21 cellular contexts compared by ENCODE assay signal in genomic region chr7:126529833-126530232, GRCh38.
"Had no signal": no experiment of that assay in that cellular context is flagged by ENCODE, and none has a peak within 500 bp of the region (broad histone marks: within the 10 kb centered on the region; RNA-seq: fewer than 3 reads in every experiment).

No MANE protein-coding gene starts in this region.

- H3K9me3 ChIP-seq: colonic mucosa, esophagus squamous epithelium, neutrophil had no signal

- H3K36me3 ChIP-seq: colonic mucosa, esophagus squamous epithelium, neutrophil had no signal

- H3K27me3 ChIP-seq: colonic mucosa, esophagus squamous epithelium, neutrophil had no signal

- DNase-seq: activated CD4-positive, alpha-beta memory T cell treated with anti-CD3 and anti-CD28 coated beads, Interleukin-2, amount 10 ng/mL, durations not matched to agents 7 days and 5 days; activated CD4-positive, alpha-beta T cell treated with anti-CD3 and anti-CD28 coated beads for 4 hours; activated naive CD4-positive, alpha-beta T cell treated with anti-CD3 and anti-CD28 coated beads, Interleukin-2, amount 10 ng/mL, durations not matched to agents 7 days and 5 days; activated T-cell treated with anti-CD3 and anti-CD28 coated beads, Interleukin-2, amount 50 U/mL, for 24 hours; caudate nucleus; colonic mucosa; esophagus squamous epithelium; foreskin fibroblast; head of caudate nucleus; left colon; midbrain; naive thymus-derived CD4-positive, alpha-beta T cell; posterior cingulate gyrus; retina; stimulated activated CD4-positive, alpha-beta T cell treated with anti-CD3 and anti-CD28 coated beads, Interleukin-2, amount 100 ng/mL, for 48 hours; stimulated activated naive B cell treated with anti-CD40 and anti-IgM and Interleukin-4, amounts not matched to agents 10 μg/mL and 1 μg/mL and 100 μg/mL, for 72 hours; substantia nigra; SW 1271 had no signal

- H3K4me1 ChIP-seq: colonic mucosa, esophagus squamous epithelium had no signal

- H3K27ac ChIP-seq: colonic mucosa, esophagus squamous epithelium, neutrophil had no signal

- ATAC-seq: left colon; naive thymus-derived CD4-positive, alpha-beta T cell; stimulated activated naive B cell treated with anti-CD40 and anti-IgM and Interleukin-4, amounts not matched to agents 10 μg/mL and 1 μg/mL and 100 μg/mL, for 72 hours; WTC11 had no signal

- H3K4me3 ChIP-seq: colonic mucosa, esophagus squamous epithelium, lung had no signal
